ENCODE assay signal across 8 cellular contexts in genomic region chr15:63121382-63122001, GRCh38. TPM values are rescaled to one million over a fixed set of nuclear protein-coding genes. Genes with fewer than 3 reads are reported as not detected.
A peak's percentile ranks its signal among the peaks of the same experiment; 100 is the strongest.
DNase-seq lines count a peak whose midpoint lies in the region; ATAC-seq and TF ChIP-seq lines count a peak whose summit lies in the region.

A gene with protein sequence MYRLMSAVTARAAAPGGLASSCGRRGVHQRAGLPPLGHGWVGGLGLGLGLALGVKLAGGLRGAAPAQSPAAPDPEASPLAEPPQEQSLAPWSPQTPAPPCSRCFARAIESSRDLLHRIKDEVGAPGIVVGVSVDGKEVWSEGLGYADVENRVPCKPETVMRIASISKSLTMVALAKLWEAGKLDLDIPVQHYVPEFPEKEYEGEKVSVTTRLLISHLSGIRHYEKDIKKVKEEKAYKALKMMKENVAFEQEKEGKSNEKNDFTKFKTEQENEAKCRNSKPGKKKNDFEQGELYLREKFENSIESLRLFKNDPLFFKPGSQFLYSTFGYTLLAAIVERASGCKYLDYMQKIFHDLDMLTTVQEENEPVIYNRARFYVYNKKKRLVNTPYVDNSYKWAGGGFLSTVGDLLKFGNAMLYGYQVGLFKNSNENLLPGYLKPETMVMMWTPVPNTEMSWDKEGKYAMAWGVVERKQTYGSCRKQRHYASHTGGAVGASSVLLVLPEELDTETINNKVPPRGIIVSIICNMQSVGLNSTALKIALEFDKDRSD (plus strand): TSS chr15:63121861. CDS start chr15:63121872, 11 bp downstream.

- POLR2A ChIA-PET in activated CD8-positive, alpha-beta T cell treated with anti-CD3 and anti-CD28 coated beads, Interleukin-2, amount 10 ng/mL, durations not matched to agents 7 days and 5 days (lab: Charles Lee), result interaction anchor here (0.6 kb wide), 1 partner anchor 13 kb away, joined by 3 read pairs; no protein-coding TSS in a partner anchor

- H3K4me3 Mint-ChIP-seq in activated CD8-positive, alpha-beta T cell treated with anti-CD3 and anti-CD28 coated beads, Interleukin-2, amount 10 ng/mL, durations not matched to agents 7 days and 5 days, result peak within 1 kb of the TSS; percentile 94

- intact Hi-C loops in lower leg skin (cut with DNase I; ENCODE audit: low total_unique reads), result no loop called here

- peaks cover 29% of the 10 kb centered on the region for H3K9me3 ChIP-seq in BLaER1

- WGBS in lower leg skin, 2 donors, result 3 to 6% methylated on average over 17 to 26 of the region's 40 CpGs

- peaks cover 20% of the 10 kb centered on the region for H3K4me1 ChIP-seq in BLaER1

- DNase-seq in NCI-H82 (lab: John Stamatoyannopoulos, UW) (peak; percentile 93), ecto neural progenitor cell (ENCODE audit: low spot score) (peak; percentile 93), lower leg skin (ENCODE audit: low spot score in 2 of 2) (peak; percentile 84 to 97)
- DNase-seq in activated CD8-positive, alpha-beta T cell treated with anti-CD3 and anti-CD28 coated beads, Interleukin-2, amount 10 ng/mL, durations not matched to agents 7 days and 5 days, result peak; percentile 86
- peak; percentile 71 to 76 for DNase-seq in stimulated activated CD4-positive, alpha-beta T cell treated with anti-CD3 and anti-CD28 coated beads, Interleukin-4, amount 100 ng/mL, for 48 hours (ENCODE audit: low read depth in 2 of 2)

- ATAC-seq in GM19324 (IDR thresholded peaks at IDR 0.05; ENCODE audit: low FRiP score, unreplicated experiment), result peak; percentile 83
- ATAC-seq in HG03460 (IDR thresholded peaks at IDR 0.05; ENCODE audit: unreplicated experiment), result peak; percentile 74
- ATAC-seq in activated CD8-positive, alpha-beta T cell treated with anti-CD3 and anti-CD28 coated beads, Interleukin-2, amount 10 ng/mL, durations not matched to agents 7 days and 5 days, result peak; percentile 90

- TF ChIP-seq CTCF in lower leg skin (IDR thresholded peaks at IDR 0.05), result no peak

- CTCF ChIA-PET in activated CD8-positive, alpha-beta T cell treated with anti-CD3 and anti-CD28 coated beads, Interleukin-2, amount 10 ng/mL, durations not matched to agents 7 days and 5 days (lab: Charles Lee), result interaction anchor here (1.4 kb wide), 1 partner anchor 73 kb away, joined by 4 read pairs; no protein-coding TSS in a partner anchor

- H3K36me3 ChIP-seq in BLaER1, result no peaks in the 10 kb centered on the region

- peak within 1 kb of the TSS; percentile 88 for H3K4me3 ChIP-seq in BLaER1
- H3K4me3 ChIP-seq in lower leg skin (ENCODE audit: low read depth, poor library complexity, severe bottlenecking), result peak within 1 kb of the TSS; percentile 97

- peaks cover 23% of the 10 kb centered on the region for H3K36me3 Mint-ChIP-seq in activated CD8-positive, alpha-beta T cell treated with anti-CD3 and anti-CD28 coated beads, Interleukin-2, amount 10 ng/mL, durations not matched to agents 7 days and 5 days (ENCODE audit: low read depth)

- H3K4me1 Mint-ChIP-seq in activated CD8-positive, alpha-beta T cell treated with anti-CD3 and anti-CD28 coated beads, Interleukin-2, amount 10 ng/mL, durations not matched to agents 7 days and 5 days (ENCODE audit: low read depth), result peaks cover 17% of the 10 kb centered on the region

- peaks cover under 1% of the 10 kb centered on the region for H3K27me3 Mint-ChIP-seq in activated CD8-positive, alpha-beta T cell treated with anti-CD3 and anti-CD28 coated beads, Interleukin-2, amount 10 ng/mL, durations not matched to agents 7 days and 5 days (ENCODE audit: low read depth)

- no peak for TF ChIP-seq POLR2A in lower leg skin (IDR thresholded peaks at IDR 0.05)

- H3K9me3 Mint-ChIP-seq in activated CD8-positive, alpha-beta T cell treated with anti-CD3 and anti-CD28 coated beads, Interleukin-2, amount 10 ng/mL, durations not matched to agents 7 days and 5 days (ENCODE audit: insufficient read depth), result peaks cover 13% of the 10 kb centered on the region

- H4K20me1 ChIP-seq in BLaER1, result no peaks in the 10 kb centered on the region

- H3K9ac ChIP-seq in BLaER1, result peak within 1 kb of the TSS; percentile 77

- peak within 1 kb of the TSS; percentile 77 for H3K4me2 ChIP-seq in BLaER1

- no peaks in the 10 kb centered on the region for H3K27me3 ChIP-seq in BLaER1

- H3K27ac ChIP-seq in BLaER1, result peak within 1 kb of the TSS; percentile 73

- peak within 1 kb of the TSS; percentile 84 for H3K27ac Mint-ChIP-seq in activated CD8-positive, alpha-beta T cell treated with anti-CD3 and anti-CD28 coated beads, Interleukin-2, amount 10 ng/mL, durations not matched to agents 7 days and 5 days

RNA-seq across cellular contexts. Expression of the gene that starts here (rescaled TPM):
- total RNA-seq in activated CD8-positive, alpha-beta T cell treated with anti-CD3 and anti-CD28 coated beads, Interleukin-2, amount 10 ng/mL, durations not matched to agents 7 days and 5 days, result 10 to 100 TPM in 1 of 2 experiments, 1 to 10 TPM in 1; 9.7 to 11.1 TPM
- total RNA-seq in lower leg skin, result 10 to 100 TPM; 13.6 to 25.0 (median 19.4) TPM

Comparison
In these comparisons a context has a peak if more than half of its experiments do, and no peak if none do; other contexts are left out.
1. Peak in every context shown above with its lines: DNase-seq, ATAC-seq, H3K4me3 ChIP-seq and H3K27ac ChIP-seq.